Comparison of ENCODE assay signal across 11 cellular contexts in genomic region chr7:30743371-30744074, GRCh38. TPM values are rescaled to one million over a fixed set of nuclear protein-coding genes. Genes with fewer than 3 reads are reported as not detected.
A peak's percentile ranks its signal among the peaks of the same experiment; 100 is the strongest.
DNase-seq lines count a peak whose midpoint lies in the region; ATAC-seq and TF ChIP-seq lines count a peak whose summit lies in the region.
"Had no signal": no experiment of that assay in that cellular context is flagged by ENCODE, and none has a peak within 500 bp of the region (broad histone marks: within the 10 kb centered on the region; RNA-seq: fewer than 3 reads in every experiment).

No MANE protein-coding gene starts in this region.

- no peak overlapping the region for H3K4me3 ChIP-seq in GM12865 (ENCODE audit: low read depth, low read length)
- no peak overlapping the region for H3K4me3 ChIP-seq in NB4 (ENCODE audit: low read depth, low read length)
- H3K4me3 ChIP-seq in epithelial cell of proximal tubule (ENCODE audit: low read depth, low read length) = no peak overlapping the region
- no peak overlapping the region for H3K4me3 ChIP-seq in osteoblast (ENCODE audit: insufficient read depth, low read length)
- H3K4me3 ChIP-seq: pancreas had no signal

- H3K36me3 Mint-ChIP-seq in activated CD4-positive, alpha-beta memory T cell treated with anti-CD3 and anti-CD28 coated beads, Interleukin-2, amount 10 ng/mL, durations not matched to agents 7 days and 5 days (ENCODE audit: low read depth) = no peaks in the 10 kb centered on the region

- TF ChIP-seq POLR2A in NB4 (IDR thresholded peaks at IDR 0.05; ENCODE audit: extremely low read depth, insufficient read length) = no peak

- no peaks in the 10 kb centered on the region for H3K79me2 ChIP-seq in osteoblast (ENCODE audit: insufficient read depth, low read length)

- no peak overlapping the region for H3K27ac Mint-ChIP-seq in activated CD4-positive, alpha-beta memory T cell treated with anti-CD3 and anti-CD28 coated beads, Interleukin-2, amount 10 ng/mL, durations not matched to agents 7 days and 5 days

- TF ChIP-seq CTCF in GM12865 (IDR thresholded peaks at IDR 0.05; ENCODE audit: insufficient read depth, low read depth, low read length, missing control alignments) = peak; percentile 7
- no peak for TF ChIP-seq CTCF in NB4 (IDR thresholded peaks at IDR 0.05; ENCODE audit: low read depth, low read length)
- peak; percentile 59 for TF ChIP-seq CTCF in epithelial cell of proximal tubule (conservative IDR thresholded peaks at IDR 0.05; ENCODE audit: low read depth, low read length)
- TF ChIP-seq CTCF in osteoblast (IDR thresholded peaks at IDR 0.05; ENCODE audit: extremely low read depth, low read depth, low read length) = peak; percentile 52

- peaks cover 18% of the 10 kb centered on the region for H3K4me1 Mint-ChIP-seq in activated CD4-positive, alpha-beta memory T cell treated with anti-CD3 and anti-CD28 coated beads, Interleukin-2, amount 10 ng/mL, durations not matched to agents 7 days and 5 days

- H3K4me3 Mint-ChIP-seq in activated CD4-positive, alpha-beta memory T cell treated with anti-CD3 and anti-CD28 coated beads, Interleukin-2, amount 10 ng/mL, durations not matched to agents 7 days and 5 days = no peak overlapping the region

- H3K27ac ChIP-seq in osteoblast (ENCODE audit: low read depth, low read length) (no peak overlapping the region), caudate nucleus (ENCODE audit: low read depth, low read length) (no peak overlapping the region)
- H3K27ac ChIP-seq: pancreas had no signal

- H2AFZ ChIP-seq in osteoblast (ENCODE audit: low read length) = no peak overlapping the region

- H4K20me1 ChIP-seq in osteoblast (ENCODE audit: insufficient read depth, low read length) = no peaks in the 10 kb centered on the region

- POLR2A ChIA-PET in activated CD4-positive, alpha-beta memory T cell treated with anti-CD3 and anti-CD28 coated beads, Interleukin-2, amount 10 ng/mL, durations not matched to agents 7 days and 5 days (lab: Charles Lee) = no interaction called here

- ATAC-seq in HG02588 (IDR thresholded peaks at IDR 0.05; ENCODE audit: unreplicated experiment) = no peak
- ATAC-seq: esophagus mucosa had no signal

- peaks cover 7% of the 10 kb centered on the region for H3K27me3 ChIP-seq in osteoblast (ENCODE audit: insufficient read depth, low read length)
- H3K27me3 ChIP-seq: pancreas had no signal

- peak; percentile 24 for DNase-seq in GM12865 (ENCODE audit: low read depth)
- DNase-seq in NB4 (ENCODE audit: low read depth) = peak; percentile 40
- no peak for DNase-seq in epithelial cell of proximal tubule (ENCODE audit: low read depth)
- DNase-seq in osteoblast (ENCODE audit: insufficient read length, low spot score, missing footprints) = peak; percentile 82
- DNase-seq in GDM1 (lab: John Stamatoyannopoulos, UW) = no peak
- no peak for DNase-seq in activated CD4-positive, alpha-beta memory T cell treated with anti-CD3 and anti-CD28 coated beads, Interleukin-2, amount 10 ng/mL, durations not matched to agents 7 days and 5 days
- DNase-seq in caudate nucleus (lab: John Stamatoyannopoulos, UW) = no peak
- DNase-seq: activated T-cell treated with anti-CD3 and anti-CD28 coated beads, Interleukin-2, amount 50 U/mL, for 1 hour; pancreas had no signal

- H3K9me3 ChIP-seq in osteoblast (ENCODE audit: low read depth, low read length) = no peaks in the 10 kb centered on the region
- H3K9me3 ChIP-seq: pancreas had no signal

- H3K9me3 Mint-ChIP-seq in activated CD4-positive, alpha-beta memory T cell treated with anti-CD3 and anti-CD28 coated beads, Interleukin-2, amount 10 ng/mL, durations not matched to agents 7 days and 5 days = no peaks in the 10 kb centered on the region

- CTCF ChIA-PET in activated CD4-positive, alpha-beta memory T cell treated with anti-CD3 and anti-CD28 coated beads, Interleukin-2, amount 10 ng/mL, durations not matched to agents 7 days and 5 days (lab: Charles Lee) = no interaction called here

- H3K4me1 ChIP-seq in osteoblast (ENCODE audit: insufficient read depth, low read length) = no peaks in the 10 kb centered on the region
- H3K4me1 ChIP-seq: pancreas had no signal

- H3K36me3 ChIP-seq in osteoblast (ENCODE audit: insufficient read depth, low read length) = no peaks in the 10 kb centered on the region
- H3K36me3 ChIP-seq: pancreas had no signal

- no peaks in the 10 kb centered on the region for H3K27me3 Mint-ChIP-seq in activated CD4-positive, alpha-beta memory T cell treated with anti-CD3 and anti-CD28 coated beads, Interleukin-2, amount 10 ng/mL, durations not matched to agents 7 days and 5 days

- no peak overlapping the region for H3K4me2 ChIP-seq in osteoblast (ENCODE audit: insufficient read depth, low read length)

RNA-seq across cellular contexts. Expression of gene INMT, which starts 8.4 kb away (rescaled TPM):
- 0.81 TPM in 1 of 2 replicates, not detected in the other for total RNA-seq in epithelial cell of proximal tubule
- total RNA-seq in osteoblast = 0.72 and 1.5 TPM in 2 replicates
- 1 to 10 TPM in 1 of 2 experiments, under 1 TPM in 1; 0.40 to 1.0 TPM for total RNA-seq in activated CD4-positive, alpha-beta memory T cell treated with anti-CD3 and anti-CD28 coated beads, Interleukin-2, amount 10 ng/mL, durations not matched to agents 7 days and 5 days

RNA-seq across cellular contexts. Expression of gene MINDY4, which starts 27.7 kb away (rescaled TPM):
- total RNA-seq in epithelial cell of proximal tubule = 3.8 and 5.2 TPM in 2 replicates
- total RNA-seq in osteoblast = 8.5 and 10.5 TPM in 2 replicates
- total RNA-seq in activated CD4-positive, alpha-beta memory T cell treated with anti-CD3 and anti-CD28 coated beads, Interleukin-2, amount 10 ng/mL, durations not matched to agents 7 days and 5 days = 1 to 10 TPM; 1.5 TPM

Comparison
In these comparisons a context has a peak if more than half of its experiments do, and no peak if none do; other contexts are left out.
1. DNase-seq: peak in GM12865 (single experiment), NB4 (single experiment) and osteoblast (single experiment); none in epithelial cell of proximal tubule (single experiment), GDM1 (single experiment), activated CD4-positive, alpha-beta memory T cell treated with anti-CD3 and anti-CD28 coated beads, Interleukin-2, amount 10 ng/mL, durations not matched to agents 7 days and 5 days (single experiment) and caudate nucleus (0 of 61).